ENCODE assay signal across 19 cellular contexts in genomic region chr2:137937246-137937645, GRCh38. TPM values are rescaled to one million over a fixed set of nuclear protein-coding genes. Genes with fewer than 3 reads are reported as not detected.
"Had no signal": no experiment of that assay in that cellular context is flagged by ENCODE, and none has a peak within 500 bp of the region (broad histone marks: within the 10 kb centered on the region; RNA-seq: fewer than 3 reads in every experiment).

No MANE protein-coding gene starts in this region.

- H2AFZ ChIP-seq: neural progenitor cell had no signal

- H3K27ac ChIP-seq: colonic mucosa, heart left ventricle, neural progenitor cell, ovary, tibial artery, upper lobe of right lung, vagina had no signal

- H3K9me3 Mint-ChIP-seq: endodermal cell; natural killer cell treated with Interleukin-12 subunit alpha and Interleukin-12 subunit beta and Interleukin-15 and Interleukin-18, amount 100 ng/mL, for 72 hours; neural progenitor cell; stimulated activated effector memory CD8-positive, alpha-beta T cell treated with anti-CD3 and anti-CD28 coated beads, Interleukin-12 subunit alpha, Interleukin-12 subunit beta, amount 100 ng/mL, for 72 hours; stimulated activated naive CD8-positive, alpha-beta T cell treated with anti-CD3 and anti-CD28 coated beads, Interleukin-15, Interleukin-2, amounts not matched to agents 100 ng/mL and 50 ng/mL, for 24 hours had no signal

- H3K4me1 ChIP-seq: colonic mucosa, upper lobe of right lung, vagina had no signal

- H3K27me3 Mint-ChIP-seq: natural killer cell treated with Interleukin-12 subunit alpha and Interleukin-12 subunit beta and Interleukin-15 and Interleukin-18, amount 100 ng/mL, for 72 hours had no signal

- H3K4me3 Mint-ChIP-seq: endodermal cell; natural killer cell treated with Interleukin-12 subunit alpha and Interleukin-12 subunit beta and Interleukin-15 and Interleukin-18, amount 100 ng/mL, for 72 hours; neural progenitor cell; stimulated activated effector memory CD8-positive, alpha-beta T cell treated with anti-CD3 and anti-CD28 coated beads, Interleukin-12 subunit alpha, Interleukin-12 subunit beta, amount 100 ng/mL, for 72 hours; stimulated activated naive CD8-positive, alpha-beta T cell treated with anti-CD3 and anti-CD28 coated beads, Interleukin-15, Interleukin-2, amounts not matched to agents 100 ng/mL and 50 ng/mL, for 24 hours had no signal

- H3K9me3 ChIP-seq: colonic mucosa, ovary, tibial artery, upper lobe of right lung, vagina had no signal

- DNase-seq: colonic mucosa; dermis blood vessel endothelial cell; heart left ventricle; hypothalamus; midbrain; ovary; stimulated activated CD4-positive, alpha-beta T cell treated with anti-CD3 and anti-CD28 coated beads, Interleukin-2, amount 100 ng/mL, for 48 hours; stimulated activated CD8-positive, alpha-beta memory T cell treated with anti-CD3 and anti-CD28 coated beads, Interleukin-4, amount 100 ng/mL, for 48 hours; tibial artery; upper lobe of right lung had no signal

- H3K4me1 Mint-ChIP-seq: stimulated activated effector memory CD8-positive, alpha-beta T cell treated with anti-CD3 and anti-CD28 coated beads, Interleukin-12 subunit alpha, Interleukin-12 subunit beta, amount 100 ng/mL, for 72 hours had no signal

- H3K27me3 ChIP-seq: colonic mucosa, heart left ventricle, neural progenitor cell, ovary, tibial artery, upper lobe of right lung, vagina had no signal

- ATAC-seq: heart left ventricle; left lobe of liver; natural killer cell treated with Interleukin-12 subunit alpha and Interleukin-12 subunit beta and Interleukin-15 and Interleukin-18, amount 100 ng/mL, for 72 hours; right cardiac atrium; stimulated activated effector memory CD8-positive, alpha-beta T cell treated with anti-CD3 and anti-CD28 coated beads, Interleukin-12 subunit alpha, Interleukin-12 subunit beta, amount 100 ng/mL, for 72 hours; upper lobe of right lung had no signal

- H3K36me3 Mint-ChIP-seq: natural killer cell treated with Interleukin-12 subunit alpha and Interleukin-12 subunit beta and Interleukin-15 and Interleukin-18, amount 100 ng/mL, for 72 hours; neural progenitor cell; stimulated activated effector memory CD8-positive, alpha-beta T cell treated with anti-CD3 and anti-CD28 coated beads, Interleukin-12 subunit alpha, Interleukin-12 subunit beta, amount 100 ng/mL, for 72 hours had no signal

- H3K4me2 ChIP-seq: neural progenitor cell, smooth muscle cell had no signal

- H3K27ac Mint-ChIP-seq: endodermal cell; natural killer cell treated with Interleukin-12 subunit alpha and Interleukin-12 subunit beta and Interleukin-15 and Interleukin-18, amount 100 ng/mL, for 72 hours; neural progenitor cell; stimulated activated effector memory CD8-positive, alpha-beta T cell treated with anti-CD3 and anti-CD28 coated beads, Interleukin-12 subunit alpha, Interleukin-12 subunit beta, amount 100 ng/mL, for 72 hours; stimulated activated naive CD8-positive, alpha-beta T cell treated with anti-CD3 and anti-CD28 coated beads, Interleukin-15, Interleukin-2, amounts not matched to agents 100 ng/mL and 50 ng/mL, for 24 hours had no signal

- H3K36me3 ChIP-seq: colonic mucosa, heart left ventricle, neural progenitor cell, ovary, tibial artery, upper lobe of right lung, vagina had no signal

- H3K4me3 ChIP-seq: colonic mucosa, heart left ventricle, neural progenitor cell, ovary, smooth muscle cell, tibial artery, upper lobe of right lung, vagina had no signal

RNA-seq across cellular contexts. Expression of gene HNMT, which starts 27.0 kb away (rescaled TPM):
- total RNA-seq: natural killer cell treated with Interleukin-12 subunit alpha and Interleukin-12 subunit beta and Interleukin-15 and Interleukin-18, amount 100 ng/mL, for 72 hours had no signal
